9 cellular contexts compared by ENCODE assay signal in genomic region chr19:19860756-19861390, GRCh38. TPM values are rescaled to one million over a fixed set of nuclear protein-coding genes. Genes with fewer than 3 reads are reported as not detected.
DNase-seq lines count a peak whose midpoint lies in the region; ATAC-seq and TF ChIP-seq lines count a peak whose summit lies in the region.
"Had no signal": no experiment of that assay in that cellular context is flagged by ENCODE, and none has a peak within 500 bp of the region (broad histone marks: within the 10 kb centered on the region; RNA-seq: fewer than 3 reads in every experiment).

No MANE protein-coding gene starts in this region.

- peaks cover 6% of the 10 kb centered on the region for H3K36me3 Mint-ChIP-seq in activated naive CD8-positive, alpha-beta T cell
- peaks cover 8% of the 10 kb centered on the region for H3K36me3 Mint-ChIP-seq in type B pancreatic cell

- H3K9me3 ChIP-seq in cardiac muscle cell (ENCODE audit: low read depth): no peaks in the 10 kb centered on the region
- no peaks in the 10 kb centered on the region for H3K9me3 ChIP-seq in mononuclear cell (ENCODE audit: low read depth, low read length)

- TF ChIP-seq CTCF in cardiac muscle cell (IDR thresholded peaks at IDR 0.05; ENCODE audit: low read depth, low read length) (no peak), type B pancreatic cell (conservative IDR thresholded peaks at IDR 0.05) (no peak)

- no peaks in the 10 kb centered on the region for H3K4me1 ChIP-seq in cardiac muscle cell (ENCODE audit: low read depth)
- H3K4me1 ChIP-seq in mononuclear cell (ENCODE audit: insufficient read depth, low read length): peaks cover 8% of the 10 kb centered on the region

- intact Hi-C loops in Right ventricle myocardium inferior (cut with DNase I): no loop called here

- DNase-seq in cardiac muscle cell (ENCODE audit: low read depth in 1 of 2, low spot score in 1 of 2): peak; percentile 48 to 86
- DNase-seq in Right ventricle myocardium inferior (ENCODE audit: missing footprints): no peak
- DNase-seq in type B pancreatic cell (ENCODE audit: extremely low spot score, unreplicated experiment): no peak
- no peak for DNase-seq in NCI-H2171 (lab: John Stamatoyannopoulos, UW)
- DNase-seq in left lobe of liver (ENCODE audit: low spot score): no peak

- peak overlapping the region; percentile 84 for H3K4me3 Mint-ChIP-seq in activated naive CD8-positive, alpha-beta T cell
- H3K4me3 Mint-ChIP-seq in type B pancreatic cell: peak overlapping the region; percentile 73

- no peaks in the 10 kb centered on the region for H3K27me3 Mint-ChIP-seq in activated naive CD8-positive, alpha-beta T cell
- H3K27me3 Mint-ChIP-seq in type B pancreatic cell: no peaks in the 10 kb centered on the region

- H3K27me3 ChIP-seq in cardiac muscle cell (no peaks in the 10 kb centered on the region), mononuclear cell (ENCODE audit: insufficient read depth, low read length) (no peaks in the 10 kb centered on the region)

- no peaks in the 10 kb centered on the region for H3K36me3 ChIP-seq in cardiac muscle cell

- H3K4me3 ChIP-seq in cardiac muscle cell (peak overlapping the region; percentile 80), mononuclear cell (ENCODE audit: low read length) (peak overlapping the region; percentile 31)

- H3K27ac ChIP-seq in cardiac muscle cell: no peak overlapping the region

- no peak overlapping the region for H3K27ac Mint-ChIP-seq in activated naive CD8-positive, alpha-beta T cell
- peak overlapping the region; percentile 46 for H3K27ac Mint-ChIP-seq in type B pancreatic cell

- peaks cover 4% of the 10 kb centered on the region for H3K4me1 Mint-ChIP-seq in activated naive CD8-positive, alpha-beta T cell (ENCODE audit: low read depth)
- no peaks in the 10 kb centered on the region for H3K4me1 Mint-ChIP-seq in type B pancreatic cell (ENCODE audit: unreplicated experiment)

- ATAC-seq in Right ventricle myocardium inferior: no peak
- ATAC-seq in left lobe of liver: no peak
- ATAC-seq in GM19328 (IDR thresholded peaks at IDR 0.05; ENCODE audit: unreplicated experiment): no peak
- ATAC-seq: HCT116 had no signal

- no peaks in the 10 kb centered on the region for H3K9me3 Mint-ChIP-seq in activated naive CD8-positive, alpha-beta T cell (ENCODE audit: low read depth)
- H3K9me3 Mint-ChIP-seq in type B pancreatic cell: peaks cover 4% of the 10 kb centered on the region

RNA-seq across cellular contexts. Expression of gene ZNF253, which starts 4.8 kb away (rescaled TPM):
- total RNA-seq in cardiac muscle cell: 16.9 and 19.2 TPM in 2 replicates
- polyA plus RNA-seq in cardiac muscle cell: 24.8 and 26.7 TPM in 2 replicates
- 11.3 TPM for total RNA-seq in Right ventricle myocardium inferior
- total RNA-seq in mononuclear cell: 6.6 TPM
- 22.6 and 36.6 TPM in 2 replicates for total RNA-seq in type B pancreatic cell (ENCODE audit: low replicate concordance)
- 4.7 TPM for total RNA-seq in left lobe of liver

RNA-seq across cellular contexts. Expression of gene ZNF506, which starts 39.3 kb away (rescaled TPM):
- total RNA-seq in cardiac muscle cell (49.9 and 55.0 TPM in 2 replicates), Right ventricle myocardium inferior (9.8 TPM), mononuclear cell (71.5 TPM), type B pancreatic cell (ENCODE audit: low replicate concordance) (11.8 and 15.5 TPM in 2 replicates), left lobe of liver (2.9 TPM)
- 9.3 and 18.0 TPM in 2 replicates for polyA plus RNA-seq in cardiac muscle cell

RNA-seq across cellular contexts. Expression of gene ZNF93, which starts 39.9 kb away (rescaled TPM):
- total RNA-seq in cardiac muscle cell (14.9 and 29.1 TPM in 2 replicates), Right ventricle myocardium inferior (1.7 TPM), mononuclear cell (15.0 TPM), type B pancreatic cell (ENCODE audit: low replicate concordance) (19.2 and 26.3 TPM in 2 replicates), left lobe of liver (0.45 TPM)
- 9.9 and 20.8 TPM in 2 replicates for polyA plus RNA-seq in cardiac muscle cell

Comparison
In these comparisons a context has a peak if more than half of its experiments do, and no peak if none do; other contexts are left out.
1. DNase-seq: peak in cardiac muscle cell (2 of 2); none in Right ventricle myocardium inferior (single experiment), type B pancreatic cell (single experiment), NCI-H2171 (single experiment) and left lobe of liver (single experiment).